1 cellular context compared by ENCODE assay signal in the genomic region with DNA sequence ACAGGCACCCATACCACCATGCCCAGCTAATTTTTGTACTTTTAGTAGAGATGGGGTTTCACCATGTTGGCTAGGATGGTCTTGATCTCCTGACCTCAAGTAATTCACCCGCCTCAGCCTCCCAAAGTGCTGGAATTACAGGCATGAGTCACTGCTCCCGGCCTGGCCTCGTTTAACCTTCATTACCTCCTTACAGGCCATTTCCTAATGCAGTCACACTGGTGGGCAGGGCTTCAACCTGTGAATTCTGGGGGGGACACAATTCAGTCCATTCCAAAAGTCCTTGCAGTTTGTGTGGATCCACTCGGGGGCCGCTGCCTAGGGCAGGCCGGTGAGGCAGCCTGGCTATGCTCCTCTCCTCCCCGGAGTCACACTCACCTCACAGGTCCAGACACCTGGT.
TF ChIP-seq lines count a peak whose summit lies in the region.

No MANE protein-coding gene starts in this region.

TF ChIP-seq in WTC11, 78 proteins besides CTCF, POLR2A, EP300 and RAD21 (continued from another document):
- TF ChIP-seq, protein P1, sequence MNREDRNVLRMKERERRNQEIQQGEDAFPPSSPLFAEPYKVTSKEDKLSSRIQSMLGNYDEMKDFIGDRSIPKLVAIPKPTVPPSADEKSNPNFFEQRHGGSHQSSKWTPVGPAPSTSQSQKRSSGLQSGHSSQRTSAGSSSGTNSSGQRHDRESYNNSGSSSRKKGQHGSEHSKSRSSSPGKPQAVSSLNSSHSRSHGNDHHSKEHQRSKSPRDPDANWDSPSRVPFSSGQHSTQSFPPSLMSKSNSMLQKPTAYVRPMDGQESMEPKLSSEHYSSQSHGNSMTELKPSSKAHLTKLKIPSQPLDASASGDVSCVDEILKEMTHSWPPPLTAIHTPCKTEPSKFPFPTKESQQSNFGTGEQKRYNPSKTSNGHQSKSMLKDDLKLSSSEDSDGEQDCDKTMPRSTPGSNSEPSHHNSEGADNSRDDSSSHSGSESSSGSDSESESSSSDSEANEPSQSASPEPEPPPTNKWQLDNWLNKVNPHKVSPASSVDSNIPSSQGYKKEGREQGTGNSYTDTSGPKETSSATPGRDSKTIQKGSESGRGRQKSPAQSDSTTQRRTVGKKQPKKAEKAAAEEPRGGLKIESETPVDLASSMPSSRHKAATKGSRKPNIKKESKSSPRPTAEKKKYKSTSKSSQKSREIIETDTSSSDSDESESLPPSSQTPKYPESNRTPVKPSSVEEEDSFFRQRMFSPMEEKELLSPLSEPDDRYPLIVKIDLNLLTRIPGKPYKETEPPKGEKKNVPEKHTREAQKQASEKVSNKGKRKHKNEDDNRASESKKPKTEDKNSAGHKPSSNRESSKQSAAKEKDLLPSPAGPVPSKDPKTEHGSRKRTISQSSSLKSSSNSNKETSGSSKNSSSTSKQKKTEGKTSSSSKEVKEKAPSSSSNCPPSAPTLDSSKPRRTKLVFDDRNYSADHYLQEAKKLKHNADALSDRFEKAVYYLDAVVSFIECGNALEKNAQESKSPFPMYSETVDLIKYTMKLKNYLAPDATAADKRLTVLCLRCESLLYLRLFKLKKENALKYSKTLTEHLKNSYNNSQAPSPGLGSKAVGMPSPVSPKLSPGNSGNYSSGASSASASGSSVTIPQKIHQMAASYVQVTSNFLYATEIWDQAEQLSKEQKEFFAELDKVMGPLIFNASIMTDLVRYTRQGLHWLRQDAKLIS (CRISPR knock-in tag; IDR thresholded peaks at IDR 0.05; ENCODE audit: borderline replicate concordance): no peak
- TF ChIP-seq NR3C1 (CRISPR knock-in tag; conservative IDR thresholded peaks at IDR 0.05; ENCODE audit: low read depth): no peak
- no peak for TF ChIP-seq TEAD4 (CRISPR knock-in tag; IDR thresholded peaks at IDR 0.05)
- no peak for TF ChIP-seq CREB1 (CRISPR knock-in tag; IDR thresholded peaks at IDR 0.05)
- no peak for TF ChIP-seq MXD4 (CRISPR knock-in tag; IDR thresholded peaks at IDR 0.05; ENCODE audit: borderline replicate concordance)
- no peak for TF ChIP-seq JUN (CRISPR knock-in tag; IDR thresholded peaks at IDR 0.05)
- no peak for TF ChIP-seq HMGA2 (CRISPR knock-in tag; IDR thresholded peaks at IDR 0.05)
- TF ChIP-seq, protein P2, sequence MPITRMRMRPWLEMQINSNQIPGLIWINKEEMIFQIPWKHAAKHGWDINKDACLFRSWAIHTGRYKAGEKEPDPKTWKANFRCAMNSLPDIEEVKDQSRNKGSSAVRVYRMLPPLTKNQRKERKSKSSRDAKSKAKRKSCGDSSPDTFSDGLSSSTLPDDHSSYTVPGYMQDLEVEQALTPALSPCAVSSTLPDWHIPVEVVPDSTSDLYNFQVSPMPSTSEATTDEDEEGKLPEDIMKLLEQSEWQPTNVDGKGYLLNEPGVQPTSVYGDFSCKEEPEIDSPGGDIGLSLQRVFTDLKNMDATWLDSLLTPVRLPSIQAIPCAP (CRISPR knock-in tag; IDR thresholded peaks at IDR 0.05): no peak
